ENCODE assay signal across 11 cellular contexts in genomic region chr17:76844846-76845245, GRCh38. TPM values are rescaled to one million over a fixed set of nuclear protein-coding genes. Genes with fewer than 3 reads are reported as not detected.
DNase-seq lines count a peak whose midpoint lies in the region; TF ChIP-seq lines count a peak whose summit lies in the region.
"Had no signal": no experiment of that assay in that cellular context is flagged by ENCODE, and none has a peak within 500 bp of the region (broad histone marks: within the 10 kb centered on the region; RNA-seq: fewer than 3 reads in every experiment).

No MANE protein-coding gene starts in this region.

- TF ChIP-seq CTCF in BE2C (IDR thresholded peaks at IDR 0.05; ENCODE audit: low read depth, low read length) (no peak), OCI-LY7 (conservative IDR thresholded peaks at IDR 0.05; ENCODE audit: low read length) (no peak), glutamatergic neuron (IDR thresholded peaks at IDR 0.05; ENCODE audit: partially characterized antibody, unreplicated experiment) (no peak), chondrocyte (IDR thresholded peaks at IDR 0.05) (no peak)

- peak overlapping the region; percentile 79 for H3K4me3 Mint-ChIP-seq in glutamatergic neuron (ENCODE audit: unreplicated experiment)
- H3K4me3 Mint-ChIP-seq in chondrocyte (ENCODE audit: unreplicated experiment): no peak overlapping the region
- H3K4me3 Mint-ChIP-seq: CD4-positive, CD25-positive, alpha-beta regulatory T cell had no signal

- DNase-seq in BE2C (peak; percentile 63), EH (ENCODE audit: low read depth) (peak; percentile 7), OCI-LY7 (ENCODE audit: low spot score) (peak; percentile 64), glutamatergic neuron (no peak), chondrocyte (ENCODE audit: low spot score) (no peak), NCI-H2227 treated with DMSO at 0.1 percent for 48 hours (lab: John Stamatoyannopoulos, UW) (no peak), caudate nucleus (lab: John Stamatoyannopoulos, UW) (no peak)
- DNase-seq: CD4-positive, CD25-positive, alpha-beta regulatory T cell; GOT3 had no signal

- peak overlapping the region; percentile 62; the same call in 1 of the 2 replicates for H2AFZ ChIP-seq in OCI-LY7 (ENCODE audit: low read length)

- H3K4me2 ChIP-seq in OCI-LY7 (ENCODE audit: low read length): peak overlapping the region; percentile 59

- H3K27me3 ChIP-seq in BE2C: no peaks in the 10 kb centered on the region

- H3K27me3 Mint-ChIP-seq in glutamatergic neuron (ENCODE audit: unreplicated experiment) (peaks cover 21% of the 10 kb centered on the region), chondrocyte (ENCODE audit: low read depth) (peaks cover 66% of the 10 kb centered on the region)

- H3K36me3 Mint-ChIP-seq in glutamatergic neuron (ENCODE audit: unreplicated experiment): no peaks in the 10 kb centered on the region
- H3K36me3 Mint-ChIP-seq in chondrocyte (ENCODE audit: low read depth): no peaks in the 10 kb centered on the region
- H3K36me3 Mint-ChIP-seq: CD4-positive, CD25-positive, alpha-beta regulatory T cell had no signal

- CTCF ChIA-PET in OCI-LY7 (lab: Charles Lee; ENCODE audit: unreplicated experiment): no interaction called here

- H3K9me3 Mint-ChIP-seq in glutamatergic neuron (ENCODE audit: unreplicated experiment): peaks cover 7% of the 10 kb centered on the region
- H3K9me3 Mint-ChIP-seq in chondrocyte (ENCODE audit: low read depth): no peaks in the 10 kb centered on the region

- H3K4me1 Mint-ChIP-seq in glutamatergic neuron (ENCODE audit: low read depth, unreplicated experiment) (peaks cover 28% of the 10 kb centered on the region), chondrocyte (ENCODE audit: low read depth) (peaks cover 1% of the 10 kb centered on the region)

- no TSS peak for BruUV-seq in OCI-LY7 (replicated peaks; lab: Mats Ljungman, UMichigan)

- POLR2A ChIA-PET in OCI-LY7 (lab: Charles Lee): no interaction called here

- H3K4me3 ChIP-seq in BE2C (ENCODE audit: low read depth, low read length) (no peak overlapping the region), OCI-LY7 (ENCODE audit: low read depth, low read length, poor library complexity, severe bottlenecking) (peak overlapping the region; percentile 29)
- H3K4me3 ChIP-seq: GM12878, HAP-1 had no signal

- H3K9me3 ChIP-seq in BE2C (no peaks in the 10 kb centered on the region), OCI-LY7 (ENCODE audit: low read length) (no peaks in the 10 kb centered on the region; the same call in 1 of the 2 replicates)
- H3K9me3 ChIP-seq: HAP-1 had no signal

- H4K20me1 ChIP-seq in OCI-LY7 (ENCODE audit: insufficient read depth, low read length): no peaks in the 10 kb centered on the region

- H3K9me2 ChIP-seq in OCI-LY7 (ENCODE audit: insufficient read depth, low read length): no peaks in the 10 kb centered on the region

- H3K4me1 ChIP-seq in BE2C (peaks cover 37% of the 10 kb centered on the region), OCI-LY7 (ENCODE audit: insufficient read depth, low read length, poor library complexity, severe bottlenecking) (peaks cover 96% of the 10 kb centered on the region)

- intact Hi-C loops in OCI-LY7 (cut with micrococcal nuclease; ENCODE audit: unreplicated experiment): loop anchor here (2.0 to 10.0 kb wide), 3 partner anchors 108 to 600 kb away; partner anchors contain the start of genes SEC14L1 and SRSF2

- peak overlapping the region; percentile 80 for H3K27ac Mint-ChIP-seq in glutamatergic neuron (ENCODE audit: unreplicated experiment)
- no peak overlapping the region for H3K27ac Mint-ChIP-seq in chondrocyte (ENCODE audit: unreplicated experiment)
- H3K27ac Mint-ChIP-seq: CD4-positive, CD25-positive, alpha-beta regulatory T cell had no signal

- H3K27ac ChIP-seq in OCI-LY7 (ENCODE audit: low read depth, low read length, poor library complexity, severe bottlenecking) (peak overlapping the region; percentile 93), caudate nucleus (ENCODE audit: low read depth, low read length) (no peak overlapping the region)

- H3K36me3 ChIP-seq in BE2C (no peaks in the 10 kb centered on the region), OCI-LY7 (ENCODE audit: insufficient read depth, low read length) (no peaks in the 10 kb centered on the region)
- H3K36me3 ChIP-seq: HAP-1 had no signal

- H3K79me2 ChIP-seq in OCI-LY7 (ENCODE audit: insufficient read depth, low read depth, low read length): no peaks in the 10 kb centered on the region

RNA-seq across cellular contexts. Expression of gene MGAT5B, which starts 23.4 kb away (rescaled TPM):
- polyA plus RNA-seq in BE2C (2012; ENCODE audit: insufficient read depth, insufficient read length, low read depth): 26.1 TPM
- 1.3 and 2.5 TPM in 2 replicates for total RNA-seq in OCI-LY7 (2014; rRNA removed; shearing (Covaris generic))
- 1.4 and 2.3 TPM in 2 replicates for total RNA-seq in OCI-LY7 (2022)
- 22.9 TPM for total RNA-seq in glutamatergic neuron (ENCODE audit: unreplicated experiment)
- total RNA-seq in chondrocyte: 0.20 to 0.33 TPM (median 0.31 TPM) in 3 replicates
- total RNA-seq: CD4-positive, CD25-positive, alpha-beta regulatory T cell had no signal
- polyA plus RNA-seq: CD4-positive, CD25-positive, alpha-beta regulatory T cell; GM12878 had no signal

Comparison
In these comparisons a context has a peak if more than half of its experiments do, and no peak if none do; other contexts are left out.
1. DNase-seq: peak in BE2C (single experiment), EH (single experiment) and OCI-LY7 (single experiment); none in glutamatergic neuron (single experiment), chondrocyte (single experiment), NCI-H2227 treated with DMSO at 0.1 percent for 48 hours (single experiment) and caudate nucleus (0 of 61).